ENCODE assay signal across 20 cellular contexts in the genomic region with DNA sequence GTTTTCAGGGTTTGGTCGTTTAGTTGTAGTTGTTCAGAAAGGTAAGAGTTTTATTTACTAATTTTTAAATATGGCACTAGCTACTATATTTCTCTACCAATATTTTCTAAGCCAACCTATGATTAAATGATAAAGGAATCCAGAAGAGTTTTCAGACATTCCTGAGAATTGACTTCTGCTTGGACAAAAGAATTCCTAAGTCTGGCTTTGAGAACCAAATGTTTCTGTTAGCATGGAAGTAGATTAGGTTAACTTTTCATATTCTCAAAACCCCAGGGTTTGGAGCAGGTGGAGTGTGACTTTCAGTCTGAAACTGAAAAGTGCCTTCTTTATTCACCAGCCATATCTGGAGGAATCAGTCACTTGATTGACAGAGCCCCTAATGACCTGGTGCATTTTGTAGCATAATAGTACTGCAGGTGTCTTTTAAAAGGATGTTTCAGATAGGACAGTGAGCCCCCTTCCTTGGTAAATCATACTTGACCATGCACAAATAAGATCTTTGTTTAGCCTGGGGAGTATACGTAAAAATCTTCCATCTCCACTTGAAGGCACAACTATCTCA.
"Had no signal": no experiment of that assay in that cellular context is flagged by ENCODE, and none has a peak within 500 bp of the region (broad histone marks: within the 10 kb centered on the region; RNA-seq: fewer than 3 reads in every experiment).

No MANE protein-coding gene starts in this region.

- FAIRE-seq: keratinocyte, small intestine, TTC549 had no signal

- DNase-seq: activated CD4-positive, alpha-beta T cell treated with anti-CD3 and anti-CD28 coated beads, Interleukin-2, amount 10 ng/mL, durations not matched to agents 24 days and 14 days; activated CD4-positive, CD25-positive, alpha-beta regulatory T cell; activated CD8-positive, alpha-beta memory T cell treated with anti-CD3 and anti-CD28 coated beads for 24 hours; activated gamma-delta T cell treated with Interleukin-2 at 50 U/mL for 16 hours; activated naive CD8-positive, alpha-beta T cell treated with anti-CD3 and anti-CD28 coated beads for 36 hours; left ventricle myocardium superior; natural killer cell; nucleus accumbens; posterior cingulate gyrus; right cardiac atrium; small intestine; stimulated activated CD4-positive, alpha-beta T cell treated with anti-CD3 and anti-CD28 coated beads, Interleukin-4, amount 100 ng/mL, for 4 hours; stimulated activated CD8-positive, alpha-beta memory T cell treated with anti-CD3 and anti-CD28 coated beads, Interleukin-4, amount 100 ng/mL, for 48 hours; stimulated activated naive CD4-positive, alpha-beta T cell treated with Interleukin-2 at 50 U/mL for 16 hours; substantia nigra had no signal

- H3K9me3 Mint-ChIP-seq: activated CD4-positive, alpha-beta T cell treated with anti-CD3 and anti-CD28 coated beads, Interleukin-2, amount 10 ng/mL, durations not matched to agents 24 days and 14 days; activated naive CD8-positive, alpha-beta T cell treated with anti-CD3 and anti-CD28 coated beads for 36 hours; natural killer cell had no signal

- H3K27ac ChIP-seq: breast epithelium, tibial nerve had no signal

- H3K4me3 ChIP-seq: breast epithelium, tibial nerve had no signal

- H3K27ac Mint-ChIP-seq: activated CD4-positive, alpha-beta T cell treated with anti-CD3 and anti-CD28 coated beads, Interleukin-2, amount 10 ng/mL, durations not matched to agents 24 days and 14 days; activated naive CD8-positive, alpha-beta T cell treated with anti-CD3 and anti-CD28 coated beads for 36 hours; memory B cell; natural killer cell had no signal

- H3K9me3 ChIP-seq: breast epithelium, tibial nerve had no signal

- H3K4me3 Mint-ChIP-seq: activated CD4-positive, alpha-beta T cell treated with anti-CD3 and anti-CD28 coated beads, Interleukin-2, amount 10 ng/mL, durations not matched to agents 24 days and 14 days; activated naive CD8-positive, alpha-beta T cell treated with anti-CD3 and anti-CD28 coated beads for 36 hours; memory B cell; natural killer cell had no signal

- H3K36me3 Mint-ChIP-seq: activated naive CD8-positive, alpha-beta T cell treated with anti-CD3 and anti-CD28 coated beads for 36 hours; memory B cell; natural killer cell had no signal

- H3K27me3 Mint-ChIP-seq: activated CD4-positive, alpha-beta T cell treated with anti-CD3 and anti-CD28 coated beads, Interleukin-2, amount 10 ng/mL, durations not matched to agents 24 days and 14 days; activated naive CD8-positive, alpha-beta T cell treated with anti-CD3 and anti-CD28 coated beads for 36 hours; memory B cell had no signal

- H3K4me1 ChIP-seq: breast epithelium, tibial nerve had no signal

- H3K27me3 ChIP-seq: breast epithelium, tibial nerve had no signal

- H3K4me1 Mint-ChIP-seq: activated CD4-positive, alpha-beta T cell treated with anti-CD3 and anti-CD28 coated beads, Interleukin-2, amount 10 ng/mL, durations not matched to agents 24 days and 14 days; activated naive CD8-positive, alpha-beta T cell treated with anti-CD3 and anti-CD28 coated beads for 36 hours; memory B cell; natural killer cell had no signal

- H3K36me3 ChIP-seq: breast epithelium, tibial nerve had no signal

- ATAC-seq: left ventricle myocardium superior, natural killer cell, right cardiac atrium had no signal
